8 cellular contexts compared by ENCODE assay signal in genomic region chr10:70558871-70559810, GRCh38. TPM values are rescaled to one million over a fixed set of nuclear protein-coding genes. Genes with fewer than 3 reads are reported as not detected.
DNase-seq lines count a peak whose midpoint lies in the region; ATAC-seq and TF ChIP-seq lines count a peak whose summit lies in the region.

No MANE protein-coding gene starts in this region.

- in situ Hi-C loops in brain microvascular endothelial cell (cut with HindIII; ENCODE audit: low pct_ligation_motif_present, low sequenced_read_pairs), result loop anchor here (25.0 kb wide), 2 partner anchors 103 to 203 kb away; partner anchors contain the start of gene ADAMTS14

- H3K4me1 ChIP-seq in left lung, result peaks cover 16 to 37% of the 10 kb centered on the region in 2 donors

- H3K4me3 ChIP-seq in brain microvascular endothelial cell (ENCODE audit: low read depth, low read length), result peak overlapping the region; percentile 15
- no peak overlapping the region for H3K4me3 ChIP-seq in left lung

- H3K36me3 ChIP-seq in brain microvascular endothelial cell (replicated peaks), result no peaks in the 10 kb centered on the region
- H3K36me3 ChIP-seq in left lung, result peaks cover 0 to under 1% of the 10 kb centered on the region in 2 donors

- H3K27me3 ChIP-seq in brain microvascular endothelial cell (replicated peaks) (no peaks in the 10 kb centered on the region), left lung (no peaks in the 10 kb centered on the region)

- no peaks in the 10 kb centered on the region for H3K9me3 ChIP-seq in left lung

- ATAC-seq in GM18907 (IDR thresholded peaks at IDR 0.05; ENCODE audit: unreplicated experiment), result peak; percentile 77
- peak; percentile 93 for ATAC-seq in left lung

- TF ChIP-seq CTCF in 22Rv1 (IDR thresholded peaks at IDR 0.05) (peak; percentile 77), VCaP (conservative IDR thresholded peaks at IDR 0.05) (peak; percentile 64), brain microvascular endothelial cell (IDR thresholded peaks at IDR 0.05; ENCODE audit: low read depth, low read length, missing control alignments) (peak; percentile 69), left lung (IDR thresholded peaks at IDR 0.05) (peak; percentile 39 to 45)

- intact Hi-C loops in left lung (cut with DNase I), result loop anchor here in 1 of 2 donors (10.0 kb wide), 1 partner anchor 206 kb away; no protein-coding TSS in a partner anchor

- no peak overlapping the region for H3K27ac ChIP-seq in 22Rv1
- no peak overlapping the region for H3K27ac ChIP-seq in VCaP
- no peak overlapping the region for H3K27ac ChIP-seq in brain microvascular endothelial cell
- H3K27ac ChIP-seq in left lung, result no peak overlapping the region

- DNase-seq in HuH-7.5 (ENCODE audit: low spot score) (peak; percentile 64), brain microvascular endothelial cell (peak; percentile 53), left lung (peak; percentile 73 to 82), foreskin melanocyte (no peak)
- DNase-seq in stimulated activated CD4-positive, alpha-beta T cell treated with anti-CD3 and anti-CD28 coated beads, TNF-alpha, amount 100 ng/mL, for 48 hours (ENCODE audit: low read depth in 3 of 3), result peak; percentile 53 to 66 (median 61)

RNA-seq across cellular contexts. Expression of gene PRF1, which starts 43.4 kb away (rescaled TPM):
- 10 to 100 TPM; 14.0 to 15.0 TPM for total RNA-seq in left lung
